Comparison of ENCODE assay signal across 11 cellular contexts in the genomic region with DNA sequence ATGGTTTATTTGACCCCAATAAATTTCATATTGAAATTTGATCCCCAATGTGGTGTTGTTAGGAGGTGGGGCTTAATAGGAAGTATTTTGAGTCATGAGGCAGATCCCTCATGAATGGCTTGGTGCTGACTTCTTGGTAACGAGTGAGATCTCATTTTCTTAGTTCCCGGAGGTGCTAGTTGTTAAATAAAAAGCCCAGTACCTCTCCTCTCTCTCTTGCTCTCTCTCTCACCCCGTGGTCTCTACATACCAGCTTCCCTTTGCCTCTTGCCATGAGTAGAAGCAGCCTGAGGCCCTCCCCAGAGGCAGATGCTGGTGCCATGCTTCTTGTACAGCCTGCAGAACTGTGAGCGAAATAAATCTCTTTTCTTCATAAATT. TPM values are rescaled to one million over a fixed set of nuclear protein-coding genes. Genes with fewer than 3 reads are reported as not detected.
DNase-seq lines count a peak whose midpoint lies in the region; ATAC-seq and TF ChIP-seq lines count a peak whose summit lies in the region.
"Had no signal": no experiment of that assay in that cellular context is flagged by ENCODE, and none has a peak within 500 bp of the region (broad histone marks: within the 10 kb centered on the region; RNA-seq: fewer than 3 reads in every experiment).

No MANE protein-coding gene starts in this region.

- H3K4me3 ChIP-seq in mesenchymal stem cell (ENCODE audit: insufficient read depth in 1 of 2, low read depth in 1 of 2, low read length in 2 of 2) (no peak overlapping the region), Peyer's patch (no peak overlapping the region)
- H3K4me3 ChIP-seq: pancreas had no signal

- H3K79me1 ChIP-seq in mesenchymal stem cell (replicated peaks; ENCODE audit: low read length, poor library complexity, severe bottlenecking): no peaks in the 10 kb centered on the region

- no peak overlapping the region for H3K9ac ChIP-seq in mesenchymal stem cell (ENCODE audit: low read length)

- WGBS in mesenchymal stem cell: 75% methylated on average over 3 of the region's 4 CpGs

- no peaks in the 10 kb centered on the region for H3K9me3 ChIP-seq in mesenchymal stem cell (ENCODE audit: control insufficient read depth, low read length)
- no peaks in the 10 kb centered on the region for H3K9me3 ChIP-seq in Peyer's patch
- H3K9me3 ChIP-seq: pancreas had no signal

- no peak overlapping the region for H3K23ac ChIP-seq in mesenchymal stem cell (ENCODE audit: low read length in 2 of 2)

- no peak overlapping the region for H2AK5ac ChIP-seq in mesenchymal stem cell (ENCODE audit: low read length, severe bottlenecking)

- H2AFZ ChIP-seq in mesenchymal stem cell (ENCODE audit: low read depth, low read length): no peak overlapping the region

- H4K8ac ChIP-seq in mesenchymal stem cell (ENCODE audit: low read length): no peak overlapping the region

- H3K36me3 ChIP-seq in mesenchymal stem cell (ENCODE audit: control insufficient read depth in 1 of 2, insufficient read depth in 2 of 2, low read depth in 1 of 2, low read length in 2 of 2) (no peaks in the 10 kb centered on the region), Peyer's patch (no peaks in the 10 kb centered on the region)
- H3K36me3 ChIP-seq: pancreas had no signal

- no peak overlapping the region for H3K4ac ChIP-seq in mesenchymal stem cell (ENCODE audit: low read depth in 1 of 2, low read length in 2 of 2)

- no peak overlapping the region for H2BK120ac ChIP-seq in mesenchymal stem cell (ENCODE audit: low read depth, low read length)

- DNase-seq in mesenchymal stem cell (no peak), Peyer's patch (no peak), HUDEP-2 (lab: John Stamatoyannopoulos, UW; ENCODE audit: unreplicated experiment in 76 of 76) (no peak), GM19240 (ENCODE audit: insufficient read length, low spot score) (no peak)
- DNase-seq: kidney glomerular epithelial cell, NCI-H526 treated with DMSO at 0.1 percent for 48 hours, pancreas had no signal

- H2BK15ac ChIP-seq in mesenchymal stem cell (ENCODE audit: low read depth, poor library complexity, severe bottlenecking): no peak overlapping the region

- no peak for TF ChIP-seq CTCF in Peyer's patch (IDR thresholded peaks at IDR 0.05)

- no peak overlapping the region for H3K18ac ChIP-seq in mesenchymal stem cell (ENCODE audit: low read depth in 1 of 2, low read length in 2 of 2)

- H2BK5ac ChIP-seq in mesenchymal stem cell (ENCODE audit: low read depth, low read length, poor library complexity, severe bottlenecking): no peak overlapping the region

- H3K27me3 ChIP-seq in mesenchymal stem cell (ENCODE audit: control insufficient read depth in 1 of 2, insufficient read depth in 1 of 2, low read length in 2 of 2) (no peaks in the 10 kb centered on the region), Peyer's patch (no peaks in the 10 kb centered on the region)
- H3K27me3 ChIP-seq: pancreas had no signal

- H3K4me1 ChIP-seq in mesenchymal stem cell (ENCODE audit: control insufficient read depth, insufficient read depth, low read depth, low read length) (peaks cover 3% of the 10 kb centered on the region), Peyer's patch (peaks cover 0 to 10% (median 6%) of the 10 kb centered on the region in 4 donors)

- no peak overlapping the region for H4K91ac ChIP-seq in mesenchymal stem cell (ENCODE audit: low read length)

- H3K27ac ChIP-seq in mesenchymal stem cell (ENCODE audit: low read length, poor library complexity, severe bottlenecking) (no peak overlapping the region), Peyer's patch (peak overlapping the region in 1 of 4 donors; percentile 63)
- H3K27ac ChIP-seq: pancreas had no signal

- H3K14ac ChIP-seq in mesenchymal stem cell (ENCODE audit: low read length in 2 of 2): no peak overlapping the region

- H3K4me2 ChIP-seq in mesenchymal stem cell (ENCODE audit: low read length, poor library complexity, severe bottlenecking): no peak overlapping the region

- H2BK12ac ChIP-seq in mesenchymal stem cell (ENCODE audit: low read length in 2 of 2): no peak overlapping the region

- TF ChIP-seq POLR2A in Peyer's patch (IDR thresholded peaks at IDR 0.05): no peak

- ATAC-seq in GM18498 (IDR thresholded peaks at IDR 0.05; ENCODE audit: unreplicated experiment): peak; percentile 46
- ATAC-seq in GM19467 (IDR thresholded peaks at IDR 0.05; ENCODE audit: unreplicated experiment): peak; percentile 14
- peak; percentile 35 for ATAC-seq in HG03354 (IDR thresholded peaks at IDR 0.05; ENCODE audit: poor library complexity, severe bottlenecking, unreplicated experiment)
- ATAC-seq in esophagus mucosa: peak; percentile 12

RNA-seq across cellular contexts. Expression of a gene that starts 39.4 kb away (rescaled TPM):
- total RNA-seq in esophagus mucosa: 4.5 TPM
- polyA plus RNA-seq in mesenchymal stem cell (2013, experiment 1 of 2): 9.6 TPM
- 11.5 TPM for polyA plus RNA-seq in mesenchymal stem cell (2013, experiment 2 of 2)
- total RNA-seq in Peyer's patch: 10 to 100 TPM in 2 of 4 donors, 1 to 10 TPM in 2; 2.7 to 25.6 (median 13.0) TPM
